20 cellular contexts compared by ENCODE assay signal in the genomic region with DNA sequence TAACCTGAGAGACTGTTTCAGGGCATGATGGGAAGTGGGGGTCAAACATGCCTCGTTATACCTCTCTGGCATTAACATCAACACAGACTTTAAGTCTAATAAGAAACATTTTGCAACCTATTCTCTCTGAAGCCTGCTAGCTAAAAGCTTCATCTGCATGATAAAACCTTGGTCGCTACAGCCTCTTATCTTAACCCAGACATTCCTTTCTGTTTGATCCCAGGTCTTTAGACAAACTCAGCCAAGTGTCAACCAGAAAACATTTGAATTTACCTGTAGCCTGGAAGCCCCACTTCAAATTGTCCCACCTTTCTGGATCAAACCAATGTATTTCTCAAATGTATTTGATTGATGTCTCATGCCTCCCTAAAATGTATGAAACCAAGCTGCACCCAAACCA.
"Had no signal": no experiment of that assay in that cellular context is flagged by ENCODE, and none has a peak within 500 bp of the region (broad histone marks: within the 10 kb centered on the region; RNA-seq: fewer than 3 reads in every experiment).

No MANE protein-coding gene starts in this region.

- H3K27ac Mint-ChIP-seq: activated CD4-positive, alpha-beta memory T cell treated with anti-CD3 and anti-CD28 coated beads, Interleukin-2, amount 10 ng/mL, durations not matched to agents 7 days and 5 days; activated CD8-positive, alpha-beta memory T cell treated with anti-CD3 and anti-CD28 coated beads, Interleukin-2, amount 10 ng/mL, durations not matched to agents 7 days and 5 days; stimulated activated memory B cell treated with anti-CD40 and anti-IgM and Interleukin-4, amounts not matched to agents 10 μg/mL and 1 μg/mL and 100 μg/mL, for 72 hours had no signal

- H3K27me3 ChIP-seq: colonic mucosa, gastrocnemius medialis, left lung, pancreas, sigmoid colon, upper lobe of left lung had no signal

- H3K4me1 Mint-ChIP-seq: brain had no signal

- H3K9me3 Mint-ChIP-seq: stimulated activated memory B cell treated with anti-CD40 and anti-IgM and Interleukin-4, amounts not matched to agents 10 μg/mL and 1 μg/mL and 100 μg/mL, for 72 hours had no signal

- DNase-seq: activated CD4-positive, alpha-beta memory T cell treated with anti-CD3 and anti-CD28 coated beads, Interleukin-2, amount 10 ng/mL, durations not matched to agents 7 days and 5 days; activated CD4-positive, alpha-beta T cell treated with anti-CD3 and anti-CD28 coated beads for 48 hours; activated CD4-positive, CD25-positive, alpha-beta regulatory T cell; activated CD8-positive, alpha-beta memory T cell treated with anti-CD3 and anti-CD28 coated beads, Interleukin-2, amount 10 ng/mL, durations not matched to agents 7 days and 5 days; activated naive CD4-positive, alpha-beta T cell treated with Interleukin-2 at 50 U/mL for 16 hours; anterior cingulate cortex; central memory CD4-positive, alpha-beta T cell; colonic mucosa; gastrocnemius medialis; head of caudate nucleus; kidney; left lung; pancreas; sigmoid colon; stimulated activated CD4-positive, alpha-beta T cell treated with anti-CD3 and anti-CD28 coated beads, Interleukin-4, amount 100 ng/mL, for 24 hours; upper lobe of left lung had no signal

- ATAC-seq: activated CD8-positive, alpha-beta memory T cell treated with anti-CD3 and anti-CD28 coated beads, Interleukin-2, amount 10 ng/mL, durations not matched to agents 7 days and 5 days; esophagus mucosa; gastrocnemius medialis; left lung; pancreas; stimulated activated memory B cell treated with anti-CD40 and anti-IgM and Interleukin-4, amounts not matched to agents 10 μg/mL and 1 μg/mL and 100 μg/mL, for 72 hours had no signal

- H3K27ac ChIP-seq: colonic mucosa, gastrocnemius medialis, left lung, pancreas, sigmoid colon, thoracic aorta, upper lobe of left lung had no signal

- H3K4me3 ChIP-seq: colonic mucosa, gastrocnemius medialis, left lung, pancreas, sigmoid colon, thoracic aorta, upper lobe of left lung had no signal

- H3K9me3 ChIP-seq: colonic mucosa, gastrocnemius medialis, left lung, pancreas, sigmoid colon, thoracic aorta, upper lobe of left lung had no signal

- H3K27me3 Mint-ChIP-seq: activated CD4-positive, alpha-beta memory T cell treated with anti-CD3 and anti-CD28 coated beads, Interleukin-2, amount 10 ng/mL, durations not matched to agents 7 days and 5 days; activated CD8-positive, alpha-beta memory T cell treated with anti-CD3 and anti-CD28 coated beads, Interleukin-2, amount 10 ng/mL, durations not matched to agents 7 days and 5 days; brain; stimulated activated memory B cell treated with anti-CD40 and anti-IgM and Interleukin-4, amounts not matched to agents 10 μg/mL and 1 μg/mL and 100 μg/mL, for 72 hours had no signal

- H3K4me1 ChIP-seq: colonic mucosa, pancreas had no signal

- H3K4me3 Mint-ChIP-seq: activated CD4-positive, alpha-beta memory T cell treated with anti-CD3 and anti-CD28 coated beads, Interleukin-2, amount 10 ng/mL, durations not matched to agents 7 days and 5 days; activated CD8-positive, alpha-beta memory T cell treated with anti-CD3 and anti-CD28 coated beads, Interleukin-2, amount 10 ng/mL, durations not matched to agents 7 days and 5 days; brain; stimulated activated memory B cell treated with anti-CD40 and anti-IgM and Interleukin-4, amounts not matched to agents 10 μg/mL and 1 μg/mL and 100 μg/mL, for 72 hours had no signal
